19 cellular contexts compared by ENCODE assay signal in the genomic region with DNA sequence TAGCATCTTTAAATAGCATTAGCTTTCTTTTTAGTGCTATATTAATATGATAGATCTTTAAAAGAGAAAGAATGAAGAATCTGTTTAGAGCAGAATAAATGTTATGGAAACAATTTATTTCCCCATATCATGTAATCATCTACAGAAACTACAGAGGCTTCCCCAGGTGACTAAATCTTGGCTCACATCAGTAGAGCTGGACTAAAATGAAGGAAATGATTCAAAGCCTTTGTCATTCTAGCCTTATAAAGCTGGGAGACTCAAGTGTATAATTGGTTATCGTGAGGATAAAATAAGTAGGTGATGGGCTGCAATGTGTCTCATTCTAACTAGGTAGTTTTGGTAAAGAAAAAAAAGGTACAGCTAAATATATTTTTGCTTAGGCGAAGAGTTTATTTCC.
"Had no signal": no experiment of that assay in that cellular context is flagged by ENCODE, and none has a peak within 500 bp of the region (broad histone marks: within the 10 kb centered on the region; RNA-seq: fewer than 3 reads in every experiment).

No MANE protein-coding gene starts in this region.

- ATAC-seq: activated CD8-positive, alpha-beta T cell treated with anti-CD3 and anti-CD28 coated beads, Interleukin-2, amount 10 ng/mL, durations not matched to agents 7 days and 5 days; left colon; psoas muscle; right lobe of liver had no signal

- H3K9me3 Mint-ChIP-seq: activated B cell treated with CpG ODN at 0.5 μM for 24 hours; activated CD4-positive, alpha-beta T cell treated with anti-CD3 and anti-CD28 coated beads, Interleukin-2, amount 10 ng/mL, durations not matched to agents 24 days and 14 days; central memory CD8-positive, alpha-beta T cell had no signal

- DNase-seq: activated B cell treated with CpG ODN at 0.5 μM for 24 hours; activated CD4-positive, alpha-beta T cell treated with anti-CD3 and anti-CD28 coated beads, Interleukin-2, amount 10 ng/mL, durations not matched to agents 24 days and 14 days; activated CD8-positive, alpha-beta memory T cell treated with anti-CD3 and anti-CD28 coated beads, Interleukin-2, amount 50 U/mL, for 48 hours; activated CD8-positive, alpha-beta T cell treated with anti-CD3 and anti-CD28 coated beads, Interleukin-2, amount 10 ng/mL, durations not matched to agents 7 days and 5 days; activated gamma-delta T cell treated with Interleukin-2 at 50 U/mL for 16 hours; amniotic stem cell; effector CD4-positive, alpha-beta T cell; head of caudate nucleus; left colon; midbrain; psoas muscle; right lobe of liver; upper lobe of right lung had no signal

- H3K27me3 Mint-ChIP-seq: activated B cell treated with CpG ODN at 0.5 μM for 24 hours; activated CD4-positive, alpha-beta T cell treated with anti-CD3 and anti-CD28 coated beads, Interleukin-2, amount 10 ng/mL, durations not matched to agents 24 days and 14 days; activated naive CD8-positive, alpha-beta T cell; central memory CD8-positive, alpha-beta T cell; stimulated activated naive CD8-positive, alpha-beta T cell treated with anti-CD3 and anti-CD28 coated beads, Interleukin-15, Interleukin-2, amounts not matched to agents 100 ng/mL and 50 ng/mL, for 24 hours had no signal

- H3K27ac Mint-ChIP-seq: activated B cell treated with CpG ODN at 0.5 μM for 24 hours; activated CD4-positive, alpha-beta T cell treated with anti-CD3 and anti-CD28 coated beads, Interleukin-2, amount 10 ng/mL, durations not matched to agents 24 days and 14 days; activated CD8-positive, alpha-beta T cell treated with anti-CD3 and anti-CD28 coated beads, Interleukin-2, amount 10 ng/mL, durations not matched to agents 7 days and 5 days; activated naive CD8-positive, alpha-beta T cell; stimulated activated naive CD8-positive, alpha-beta T cell treated with anti-CD3 and anti-CD28 coated beads, Interleukin-15, Interleukin-2, amounts not matched to agents 100 ng/mL and 50 ng/mL, for 24 hours had no signal

- H3K4me1 Mint-ChIP-seq: activated B cell treated with CpG ODN at 0.5 μM for 24 hours; activated CD4-positive, alpha-beta T cell treated with anti-CD3 and anti-CD28 coated beads, Interleukin-2, amount 10 ng/mL, durations not matched to agents 24 days and 14 days; central memory CD8-positive, alpha-beta T cell had no signal

- H3K4me3 Mint-ChIP-seq: activated B cell treated with CpG ODN at 0.5 μM for 24 hours; activated CD4-positive, alpha-beta T cell treated with anti-CD3 and anti-CD28 coated beads, Interleukin-2, amount 10 ng/mL, durations not matched to agents 24 days and 14 days; activated CD8-positive, alpha-beta T cell treated with anti-CD3 and anti-CD28 coated beads, Interleukin-2, amount 10 ng/mL, durations not matched to agents 7 days and 5 days; activated naive CD8-positive, alpha-beta T cell; central memory CD8-positive, alpha-beta T cell; neural crest cell; stimulated activated naive CD8-positive, alpha-beta T cell treated with anti-CD3 and anti-CD28 coated beads, Interleukin-15, Interleukin-2, amounts not matched to agents 100 ng/mL and 50 ng/mL, for 24 hours had no signal

- H3K4me3 ChIP-seq: coronary artery, lung, psoas muscle, right lobe of liver, upper lobe of right lung had no signal

- H3K27ac ChIP-seq: coronary artery, psoas muscle, right lobe of liver, upper lobe of right lung had no signal

- H3K36me3 Mint-ChIP-seq: activated naive CD8-positive, alpha-beta T cell had no signal

- H3K4me1 ChIP-seq: right lobe of liver, upper lobe of right lung had no signal

- H3K9me3 ChIP-seq: psoas muscle, right lobe of liver, upper lobe of right lung had no signal

- H3K27me3 ChIP-seq: right lobe of liver, upper lobe of right lung had no signal

- H3K36me3 ChIP-seq: right lobe of liver, upper lobe of right lung had no signal
